1 cellular context compared by ENCODE assay signal in the genomic region with DNA sequence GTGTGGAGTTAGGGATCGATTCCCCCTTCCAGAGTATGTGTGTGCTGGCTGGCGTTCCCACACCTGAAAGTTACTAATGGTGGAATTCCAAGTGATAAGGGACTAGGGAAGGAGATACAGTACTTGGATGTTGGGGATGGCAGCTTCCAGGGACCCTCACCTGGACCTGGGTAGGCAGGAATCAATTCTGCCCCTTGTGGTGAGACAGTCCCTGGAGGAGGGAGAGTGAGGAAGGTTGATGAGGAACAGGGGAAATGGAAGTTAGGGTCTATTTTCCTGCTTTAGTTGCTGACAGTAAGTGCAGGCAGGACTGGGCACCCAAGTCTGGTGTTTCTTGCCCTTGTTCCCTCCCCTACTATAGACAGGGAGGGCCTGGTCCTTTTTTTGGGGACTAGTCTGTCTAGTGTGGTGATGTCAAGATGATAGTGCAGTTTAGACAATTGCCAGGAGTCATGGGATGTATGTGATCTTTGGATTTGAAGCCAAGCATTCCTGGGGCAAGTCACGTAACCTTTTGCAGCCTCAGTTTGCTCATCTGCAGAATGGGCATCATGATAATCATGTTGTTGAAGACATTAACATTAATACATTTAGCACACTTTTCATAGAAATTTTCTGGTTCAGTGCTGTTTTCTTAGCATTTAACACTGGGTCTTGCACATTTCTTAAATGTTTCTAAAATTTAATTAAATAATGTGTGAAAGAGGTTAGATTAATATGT.
A peak's percentile ranks its signal among the peaks of the same experiment; 100 is the strongest.
TF ChIP-seq lines count a peak whose summit lies in the region.

No MANE protein-coding gene starts in this region.

TF ChIP-seq in K562, 482 proteins besides CTCF, POLR2A, EP300 and RAD21:
- TF ChIP-seq ZNF586 (CRISPR knock-in tag; conservative IDR thresholded peaks at IDR 0.05) (no peak), PPARD (CRISPR knock-in tag; IDR thresholded peaks at IDR 0.05) (no peak), SRSF7 (optimal IDR thresholded peaks at IDR 0.05; ENCODE audit: low read depth, low read length) (no peak), FOXK1 (CRISPR knock-in tag; IDR thresholded peaks at IDR 0.05; ENCODE audit: borderline replicate concordance) (no peak), HMG20A (CRISPR knock-in tag; conservative IDR thresholded peaks at IDR 0.05) (no peak), GATA2 (CRISPR knock-in tag; IDR thresholded peaks at IDR 0.05) (no peak), BRF1 (IDR thresholded peaks at IDR 0.05; ENCODE audit: borderline replicate concordance, extremely low read depth, insufficient read length) (no peak), ZFP30 (CRISPR knock-in tag; IDR thresholded peaks at IDR 0.05; ENCODE audit: borderline replicate concordance) (no peak), ASH1L (IDR thresholded peaks at IDR 0.05; ENCODE audit: borderline replicate concordance, low read depth, partially characterized antibody) (no peak), BRD9 (IDR thresholded peaks at IDR 0.05; ENCODE audit: low read depth, partially characterized antibody) (no peak), RBM25 (IDR thresholded peaks at IDR 0.05; ENCODE audit: low read depth, low read length, severe bottlenecking) (peak; percentile 80), CBX8 (IDR thresholded peaks at IDR 0.05; ENCODE audit: borderline replicate concordance, extremely low read depth, low read depth, low read length, poor library complexity, severe bottlenecking) (no peak), MTA1 (IDR thresholded peaks at IDR 0.05; ENCODE audit: borderline replicate concordance) (no peak), RBBP5 (IDR thresholded peaks at IDR 0.05; ENCODE audit: borderline replicate concordance, insufficient read depth, low read length, poor library complexity, severe bottlenecking) (no peak), ESRRA (IDR thresholded peaks at IDR 0.05; ENCODE audit: borderline replicate concordance, low read depth) (peak; percentile 87), BCOR (IDR thresholded peaks at IDR 0.05) (0 out of 2 replicates have a peak, but pooled peaks have one; percentile 13), HNRNPLL (IDR thresholded peaks at IDR 0.05; ENCODE audit: low read depth, low read length, poor library complexity, severe bottlenecking) (no peak), FUS (optimal IDR thresholded peaks at IDR 0.05; ENCODE audit: low read depth, low read length) (no peak), SRSF9 (IDR thresholded peaks at IDR 0.05; ENCODE audit: borderline replicate concordance, low read depth, low read length) (no peak), ZNF507 (tag; conservative IDR thresholded peaks at IDR 0.05) (no peak)
- TF ChIP-seq, protein P1, sequence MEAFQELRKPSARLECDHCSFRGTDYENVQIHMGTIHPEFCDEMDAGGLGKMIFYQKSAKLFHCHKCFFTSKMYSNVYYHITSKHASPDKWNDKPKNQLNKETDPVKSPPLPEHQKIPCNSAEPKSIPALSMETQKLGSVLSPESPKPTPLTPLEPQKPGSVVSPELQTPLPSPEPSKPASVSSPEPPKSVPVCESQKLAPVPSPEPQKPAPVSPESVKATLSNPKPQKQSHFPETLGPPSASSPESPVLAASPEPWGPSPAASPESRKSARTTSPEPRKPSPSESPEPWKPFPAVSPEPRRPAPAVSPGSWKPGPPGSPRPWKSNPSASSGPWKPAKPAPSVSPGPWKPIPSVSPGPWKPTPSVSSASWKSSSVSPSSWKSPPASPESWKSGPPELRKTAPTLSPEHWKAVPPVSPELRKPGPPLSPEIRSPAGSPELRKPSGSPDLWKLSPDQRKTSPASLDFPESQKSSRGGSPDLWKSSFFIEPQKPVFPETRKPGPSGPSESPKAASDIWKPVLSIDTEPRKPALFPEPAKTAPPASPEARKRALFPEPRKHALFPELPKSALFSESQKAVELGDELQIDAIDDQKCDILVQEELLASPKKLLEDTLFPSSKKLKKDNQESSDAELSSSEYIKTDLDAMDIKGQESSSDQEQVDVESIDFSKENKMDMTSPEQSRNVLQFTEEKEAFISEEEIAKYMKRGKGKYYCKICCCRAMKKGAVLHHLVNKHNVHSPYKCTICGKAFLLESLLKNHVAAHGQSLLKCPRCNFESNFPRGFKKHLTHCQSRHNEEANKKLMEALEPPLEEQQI (IDR thresholded peaks at IDR 0.05): no peak
- TF ChIP-seq, protein P2, sequence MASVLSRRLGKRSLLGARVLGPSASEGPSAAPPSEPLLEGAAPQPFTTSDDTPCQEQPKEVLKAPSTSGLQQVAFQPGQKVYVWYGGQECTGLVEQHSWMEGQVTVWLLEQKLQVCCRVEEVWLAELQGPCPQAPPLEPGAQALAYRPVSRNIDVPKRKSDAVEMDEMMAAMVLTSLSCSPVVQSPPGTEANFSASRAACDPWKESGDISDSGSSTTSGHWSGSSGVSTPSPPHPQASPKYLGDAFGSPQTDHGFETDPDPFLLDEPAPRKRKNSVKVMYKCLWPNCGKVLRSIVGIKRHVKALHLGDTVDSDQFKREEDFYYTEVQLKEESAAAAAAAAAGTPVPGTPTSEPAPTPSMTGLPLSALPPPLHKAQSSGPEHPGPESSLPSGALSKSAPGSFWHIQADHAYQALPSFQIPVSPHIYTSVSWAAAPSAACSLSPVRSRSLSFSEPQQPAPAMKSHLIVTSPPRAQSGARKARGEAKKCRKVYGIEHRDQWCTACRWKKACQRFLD (CRISPR knock-in tag; IDR thresholded peaks at IDR 0.05): no peak
- TF ChIP-seq, protein P3, sequence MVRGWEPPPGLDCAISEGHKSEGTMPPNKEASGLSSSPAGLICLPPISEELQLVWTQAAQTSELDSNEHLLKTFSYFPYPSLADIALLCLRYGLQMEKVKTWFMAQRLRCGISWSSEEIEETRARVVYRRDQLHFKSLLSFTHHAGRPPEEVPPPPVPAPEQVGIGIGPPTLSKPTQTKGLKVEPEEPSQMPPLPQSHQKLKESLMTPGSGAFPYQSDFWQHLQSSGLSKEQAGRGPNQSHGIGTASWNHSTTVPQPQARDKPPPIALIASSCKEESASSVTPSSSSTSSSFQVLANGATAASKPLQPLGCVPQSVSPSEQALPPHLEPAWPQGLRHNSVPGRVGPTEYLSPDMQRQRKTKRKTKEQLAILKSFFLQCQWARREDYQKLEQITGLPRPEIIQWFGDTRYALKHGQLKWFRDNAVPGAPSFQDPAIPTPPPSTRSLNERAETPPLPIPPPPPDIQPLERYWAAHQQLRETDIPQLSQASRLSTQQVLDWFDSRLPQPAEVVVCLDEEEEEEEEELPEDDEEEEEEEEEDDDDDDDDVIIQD (CRISPR knock-in tag; IDR thresholded peaks at IDR 0.05): no peak
- TF ChIP-seq, protein P4, sequence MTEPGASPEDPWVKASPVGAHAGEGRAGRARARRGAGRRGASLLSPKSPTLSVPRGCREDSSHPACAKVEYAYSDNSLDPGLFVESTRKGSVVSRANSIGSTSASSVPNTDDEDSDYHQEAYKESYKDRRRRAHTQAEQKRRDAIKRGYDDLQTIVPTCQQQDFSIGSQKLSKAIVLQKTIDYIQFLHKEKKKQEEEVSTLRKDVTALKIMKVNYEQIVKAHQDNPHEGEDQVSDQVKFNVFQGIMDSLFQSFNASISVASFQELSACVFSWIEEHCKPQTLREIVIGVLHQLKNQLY (CRISPR knock-in tag; conservative IDR thresholded peaks at IDR 0.05): no peak
- TF ChIP-seq, protein P5, sequence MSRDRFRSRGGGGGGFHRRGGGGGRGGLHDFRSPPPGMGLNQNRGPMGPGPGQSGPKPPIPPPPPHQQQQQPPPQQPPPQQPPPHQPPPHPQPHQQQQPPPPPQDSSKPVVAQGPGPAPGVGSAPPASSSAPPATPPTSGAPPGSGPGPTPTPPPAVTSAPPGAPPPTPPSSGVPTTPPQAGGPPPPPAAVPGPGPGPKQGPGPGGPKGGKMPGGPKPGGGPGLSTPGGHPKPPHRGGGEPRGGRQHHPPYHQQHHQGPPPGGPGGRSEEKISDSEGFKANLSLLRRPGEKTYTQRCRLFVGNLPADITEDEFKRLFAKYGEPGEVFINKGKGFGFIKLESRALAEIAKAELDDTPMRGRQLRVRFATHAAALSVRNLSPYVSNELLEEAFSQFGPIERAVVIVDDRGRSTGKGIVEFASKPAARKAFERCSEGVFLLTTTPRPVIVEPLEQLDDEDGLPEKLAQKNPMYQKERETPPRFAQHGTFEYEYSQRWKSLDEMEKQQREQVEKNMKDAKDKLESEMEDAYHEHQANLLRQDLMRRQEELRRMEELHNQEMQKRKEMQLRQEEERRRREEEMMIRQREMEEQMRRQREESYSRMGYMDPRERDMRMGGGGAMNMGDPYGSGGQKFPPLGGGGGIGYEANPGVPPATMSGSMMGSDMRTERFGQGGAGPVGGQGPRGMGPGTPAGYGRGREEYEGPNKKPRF (IDR thresholded peaks at IDR 0.05; ENCODE audit: low read depth, low read length): no peak
- TF ChIP-seq, protein P6, sequence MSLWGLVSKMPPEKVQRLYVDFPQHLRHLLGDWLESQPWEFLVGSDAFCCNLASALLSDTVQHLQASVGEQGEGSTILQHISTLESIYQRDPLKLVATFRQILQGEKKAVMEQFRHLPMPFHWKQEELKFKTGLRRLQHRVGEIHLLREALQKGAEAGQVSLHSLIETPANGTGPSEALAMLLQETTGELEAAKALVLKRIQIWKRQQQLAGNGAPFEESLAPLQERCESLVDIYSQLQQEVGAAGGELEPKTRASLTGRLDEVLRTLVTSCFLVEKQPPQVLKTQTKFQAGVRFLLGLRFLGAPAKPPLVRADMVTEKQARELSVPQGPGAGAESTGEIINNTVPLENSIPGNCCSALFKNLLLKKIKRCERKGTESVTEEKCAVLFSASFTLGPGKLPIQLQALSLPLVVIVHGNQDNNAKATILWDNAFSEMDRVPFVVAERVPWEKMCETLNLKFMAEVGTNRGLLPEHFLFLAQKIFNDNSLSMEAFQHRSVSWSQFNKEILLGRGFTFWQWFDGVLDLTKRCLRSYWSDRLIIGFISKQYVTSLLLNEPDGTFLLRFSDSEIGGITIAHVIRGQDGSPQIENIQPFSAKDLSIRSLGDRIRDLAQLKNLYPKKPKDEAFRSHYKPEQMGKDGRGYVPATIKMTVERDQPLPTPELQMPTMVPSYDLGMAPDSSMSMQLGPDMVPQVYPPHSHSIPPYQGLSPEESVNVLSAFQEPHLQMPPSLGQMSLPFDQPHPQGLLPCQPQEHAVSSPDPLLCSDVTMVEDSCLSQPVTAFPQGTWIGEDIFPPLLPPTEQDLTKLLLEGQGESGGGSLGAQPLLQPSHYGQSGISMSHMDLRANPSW (CRISPR knock-in tag; IDR thresholded peaks at IDR 0.05): no peak
- TF ChIP-seq, protein P7, sequence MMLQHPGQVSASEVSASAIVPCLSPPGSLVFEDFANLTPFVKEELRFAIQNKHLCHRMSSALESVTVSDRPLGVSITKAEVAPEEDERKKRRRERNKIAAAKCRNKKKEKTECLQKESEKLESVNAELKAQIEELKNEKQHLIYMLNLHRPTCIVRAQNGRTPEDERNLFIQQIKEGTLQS (IDR thresholded peaks at IDR 0.05): no peak
- TF ChIP-seq, protein P7 (CRISPR knock-in tag; conservative IDR thresholded peaks at IDR 0.05): no peak
TF ChIP-seq in K562: peak in this region for 3.
